ENCODE assay signal across 15 cellular contexts in genomic region chr2:138602166-138602460, GRCh38.
DNase-seq lines count a peak whose midpoint lies in the region.
"Had no signal": no experiment of that assay in that cellular context is flagged by ENCODE, and none has a peak within 500 bp of the region (broad histone marks: within the 10 kb centered on the region; RNA-seq: fewer than 3 reads in every experiment).

No MANE protein-coding gene starts in this region.

- DNase-seq in NCI-H345 (lab: John Stamatoyannopoulos, UW): peak; percentile 32
- no peak for DNase-seq in NCI-H345 treated with DMSO at 0.1 percent for 48 hours (lab: John Stamatoyannopoulos, UW; ENCODE audit: unreplicated experiment)
- peak; percentile 58 for DNase-seq in NCI-H2029 treated with DMSO at 0.1 percent for 48 hours (lab: John Stamatoyannopoulos, UW)
- DNase-seq in SHP77 (lab: John Stamatoyannopoulos, UW): peak; percentile 29 to 40
- DNase-seq in renal cortical epithelial cell (ENCODE audit: low read depth): peak; percentile 13
- no peak for DNase-seq in NOMO-1 (lab: John Stamatoyannopoulos, UW; ENCODE audit: unreplicated experiment in 2 of 2)
- no peak for DNase-seq in dedifferentiated amniotic fluid mesenchymal stem cell (ENCODE audit: extremely low spot score)
- no peak for DNase-seq in D341Med (ENCODE audit: low spot score)
- DNase-seq: activated CD8-positive, alpha-beta T cell treated with anti-CD3 and anti-CD28 coated beads for 36 hours; activated T-cell treated with anti-CD3 and anti-CD28 coated beads, Interleukin-2, amount 50 U/mL, for 4 hours; dermis blood vessel endothelial cell; erythroblast; KBM-7; left ventricle myocardium inferior; NK-92 treated with Interleukin-12 subunit alpha and Interleukin-12 subunit beta, amount 100 ng/mL, for 24 hours had no signal

Comparison
In these comparisons a context has a peak if more than half of its experiments do, and no peak if none do; other contexts are left out.
1. DNase-seq: peak in NCI-H345 (single experiment), NCI-H2029 treated with DMSO at 0.1 percent for 48 hours (single experiment), SHP77 (2 of 2) and renal cortical epithelial cell (single experiment); none in NCI-H345 treated with DMSO at 0.1 percent for 48 hours (single experiment), NOMO-1 (0 of 2), dedifferentiated amniotic fluid mesenchymal stem cell (single experiment) and D341Med (single experiment).